ENCODE assay signal across 27 cellular contexts in the genomic region with DNA sequence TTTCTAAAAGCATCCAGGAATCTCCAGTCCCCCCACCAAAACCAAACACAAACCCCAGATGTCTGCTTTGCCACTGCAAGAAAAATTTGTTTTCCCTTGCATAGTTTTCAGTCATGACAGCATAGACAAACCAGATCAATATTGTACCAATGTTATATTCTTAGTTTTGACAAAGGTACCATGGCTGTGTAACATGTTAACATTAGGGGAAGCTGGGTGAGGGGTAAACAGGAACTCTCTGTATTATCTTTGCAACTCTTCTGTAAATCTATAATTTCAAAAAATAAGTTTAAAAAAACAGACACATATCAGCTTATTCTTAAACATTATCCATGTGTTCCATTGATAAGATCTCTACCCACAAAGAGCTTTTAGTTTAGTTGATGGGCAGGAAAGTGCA.
"Had no signal": no experiment of that assay in that cellular context is flagged by ENCODE, and none has a peak within 500 bp of the region (broad histone marks: within the 10 kb centered on the region; RNA-seq: fewer than 3 reads in every experiment).

No MANE protein-coding gene starts in this region.

- H3K4me3 ChIP-seq: neural progenitor cell, pancreas, prostate gland, right lobe of liver, sigmoid colon, suprapubic skin, testis, tibial artery, transverse colon, upper lobe of right lung, uterus had no signal

- H3K4me3 Mint-ChIP-seq: naive B cell; naive thymus-derived CD8-positive, alpha-beta T cell; natural killer cell treated with Interleukin-12 subunit alpha and Interleukin-12 subunit beta and Interleukin-15 and Interleukin-18, amount 100 ng/mL, for 72 hours; neural progenitor cell; stimulated activated memory B cell treated with anti-CD40 and anti-IgM and Interleukin-4, amounts not matched to agents 10 μg/mL and 1 μg/mL and 100 μg/mL, for 72 hours; type B pancreatic cell had no signal

- ATAC-seq: naive thymus-derived CD8-positive, alpha-beta T cell; pancreas; right cardiac atrium; right lobe of liver; stimulated activated memory B cell treated with anti-CD40 and anti-IgM and Interleukin-4, amounts not matched to agents 10 μg/mL and 1 μg/mL and 100 μg/mL, for 72 hours; stimulated activated naive CD8-positive, alpha-beta T cell treated with anti-CD3 and anti-CD28 coated beads, Interleukin-15, Interleukin-2, amounts not matched to agents 100 U/mL and 50 U/mL, for 24 hours; upper lobe of right lung had no signal

- H3K27ac Mint-ChIP-seq: naive thymus-derived CD8-positive, alpha-beta T cell; natural killer cell treated with Interleukin-12 subunit alpha and Interleukin-12 subunit beta and Interleukin-15 and Interleukin-18, amount 100 ng/mL, for 72 hours; neural progenitor cell; stimulated activated memory B cell treated with anti-CD40 and anti-IgM and Interleukin-4, amounts not matched to agents 10 μg/mL and 1 μg/mL and 100 μg/mL, for 72 hours; type B pancreatic cell had no signal

- H3K27me3 ChIP-seq: neural progenitor cell, pancreas, right lobe of liver, sigmoid colon, suprapubic skin, testis, uterus had no signal

- DNase-seq: naive B cell; occipital lobe; pancreas; retina; right cardiac atrium; right lobe of liver; sigmoid colon; small intestine; stimulated activated CD4-positive, alpha-beta T cell treated with anti-CD3 and anti-CD28 coated beads, Interleukin-15, amount 100 ng/mL, for 24 hours; stimulated activated CD4-positive, alpha-beta T cell treated with anti-CD3 and anti-CD28 coated beads, Interleukin-2, amount 100 ng/mL, for 24 hours; stimulated activated CD4-positive, alpha-beta T cell treated with anti-CD3 and anti-CD28 coated beads, Interleukin-2, amount 100 ng/mL, for 48 hours; stimulated activated CD4-positive, alpha-beta T cell treated with anti-CD3 and anti-CD28 coated beads, Interleukin-4, amount 100 ng/mL, for 24 hours; stimulated activated naive CD4-positive, alpha-beta T cell; stimulated activated naive CD8-positive, alpha-beta T cell treated with anti-CD3 and anti-CD28 coated beads, Interleukin-15, Interleukin-2, amounts not matched to agents 100 U/mL and 50 U/mL, for 24 hours; substantia nigra; testis; transverse colon; upper lobe of right lung; uterus had no signal

- H3K4me1 Mint-ChIP-seq: naive B cell; stimulated activated memory B cell treated with anti-CD40 and anti-IgM and Interleukin-4, amounts not matched to agents 10 μg/mL and 1 μg/mL and 100 μg/mL, for 72 hours had no signal

- H3K9me3 ChIP-seq: pancreas, prostate gland, right lobe of liver, sigmoid colon, suprapubic skin, testis, tibial artery, transverse colon, upper lobe of right lung, uterus had no signal

- H3K9me3 Mint-ChIP-seq: naive thymus-derived CD8-positive, alpha-beta T cell; natural killer cell treated with Interleukin-12 subunit alpha and Interleukin-12 subunit beta and Interleukin-15 and Interleukin-18, amount 100 ng/mL, for 72 hours; neural progenitor cell; type B pancreatic cell had no signal

- H3K36me3 Mint-ChIP-seq: naive B cell; natural killer cell treated with Interleukin-12 subunit alpha and Interleukin-12 subunit beta and Interleukin-15 and Interleukin-18, amount 100 ng/mL, for 72 hours; neural progenitor cell; stimulated activated memory B cell treated with anti-CD40 and anti-IgM and Interleukin-4, amounts not matched to agents 10 μg/mL and 1 μg/mL and 100 μg/mL, for 72 hours had no signal

- H3K4me1 ChIP-seq: pancreas, prostate gland, right lobe of liver, suprapubic skin, tibial artery, transverse colon, upper lobe of right lung had no signal

- H3K27ac ChIP-seq: neural progenitor cell, pancreas, prostate gland, right lobe of liver, sigmoid colon, suprapubic skin, testis, tibial artery, transverse colon, upper lobe of right lung, uterus had no signal

- H3K36me3 ChIP-seq: neural progenitor cell, pancreas, prostate gland, right lobe of liver, sigmoid colon, tibial artery, transverse colon, upper lobe of right lung, uterus had no signal

- H3K27me3 Mint-ChIP-seq: naive thymus-derived CD8-positive, alpha-beta T cell; natural killer cell treated with Interleukin-12 subunit alpha and Interleukin-12 subunit beta and Interleukin-15 and Interleukin-18, amount 100 ng/mL, for 72 hours; type B pancreatic cell had no signal
